27 cellular contexts compared by ENCODE assay signal in the genomic region with DNA sequence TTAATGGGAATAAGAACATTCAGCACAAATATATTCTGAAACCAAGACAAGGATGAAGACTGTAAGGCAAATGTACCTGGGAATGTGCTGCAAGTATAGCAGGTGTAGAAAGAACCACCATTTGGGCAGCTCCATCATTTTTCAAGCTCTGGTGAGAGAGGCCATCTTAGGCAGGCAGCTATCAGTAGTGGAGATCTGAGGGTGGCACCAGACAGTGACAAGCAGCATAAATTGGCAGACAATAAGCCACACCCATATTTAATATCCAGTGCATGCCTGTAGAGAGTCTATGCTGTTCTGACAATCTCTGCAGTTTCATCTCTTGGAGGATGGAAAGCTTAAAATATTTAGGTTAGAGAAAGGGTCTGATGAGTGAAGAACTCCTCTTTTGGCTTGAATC. TPM values are rescaled to one million over a fixed set of nuclear protein-coding genes. Genes with fewer than 3 reads are reported as not detected.
DNase-seq lines count a peak whose midpoint lies in the region; ATAC-seq, FAIRE-seq and TF ChIP-seq lines count a peak whose summit lies in the region.
"Had no signal": no experiment of that assay in that cellular context is flagged by ENCODE, and none has a peak within 500 bp of the region (broad histone marks: within the 10 kb centered on the region; RNA-seq: fewer than 3 reads in every experiment).

No MANE protein-coding gene starts in this region.

- no peak for ATAC-seq in lower lobe of right lung
- ATAC-seq: A549, GM12878, GM23338 had no signal

- H3K27me3 ChIP-seq in keratinocyte (ENCODE audit: control insufficient read depth, extremely low read depth, insufficient read depth, low read length): no peaks in the 10 kb centered on the region
- H3K27me3 ChIP-seq in mesendoderm (ENCODE audit: insufficient read depth, low read length, poor library complexity): no peaks in the 10 kb centered on the region
- H3K27me3 ChIP-seq in small intestine (ENCODE audit: control insufficient read depth in 2 of 2, insufficient read depth in 2 of 2, low read length in 2 of 2): no peaks in the 10 kb centered on the region
- H3K27me3 ChIP-seq in esophagus muscularis mucosa: no peaks in the 10 kb centered on the region
- H3K27me3 ChIP-seq in lower lobe of right lung (ENCODE audit: low read depth): no peaks in the 10 kb centered on the region
- H3K27me3 ChIP-seq: BLaER1 treated with 17β-estradiol and CSF1 and Interleukin-3, amounts not matched to agents 10 nM and 100 nM had no signal

- TF ChIP-seq EP300 in esophagus muscularis mucosa (IDR thresholded peaks at IDR 0.05): no peak

- peaks cover 6% of the 10 kb centered on the region for H3K27me3 Mint-ChIP-seq in nephron (ENCODE audit: low read depth)
- H3K27me3 Mint-ChIP-seq: CD4-positive, alpha-beta T cell had no signal

- no peak overlapping the region for H3K18ac ChIP-seq in mesendoderm (ENCODE audit: low read length)

- H3K23ac ChIP-seq in mesendoderm (ENCODE audit: low read length): no peak overlapping the region

- H3K27ac ChIP-seq in keratinocyte (ENCODE audit: control insufficient read depth, insufficient read depth, low read length) (no peak overlapping the region), mesendoderm (ENCODE audit: low read depth, low read length) (peak overlapping the region; percentile 31), small intestine (ENCODE audit: low read depth in 1 of 2, low read length in 1 of 2) (no peak overlapping the region), esophagus muscularis mucosa (replicated peaks in 1 of 4) (no peak overlapping the region), lower lobe of right lung (no peak overlapping the region)
- H3K27ac ChIP-seq: A549; BLaER1 treated with 17β-estradiol and CSF1 and Interleukin-3, amounts not matched to agents 10 nM and 100 nM had no signal

- no peaks in the 10 kb centered on the region for H3K9me1 ChIP-seq in keratinocyte (ENCODE audit: control insufficient read depth, extremely low read depth, insufficient read depth, low read length)

- H2AFZ ChIP-seq in keratinocyte (ENCODE audit: control insufficient read depth, low read length): no peak overlapping the region
- H2AFZ ChIP-seq: GM23338 had no signal

- H3K4me2 ChIP-seq in keratinocyte (ENCODE audit: control insufficient read depth, extremely low read depth, insufficient read depth, low read depth, low read length) (no peak overlapping the region), mesendoderm (ENCODE audit: low read length) (no peak overlapping the region)
- H3K4me2 ChIP-seq: A549; BLaER1 treated with 17β-estradiol and CSF1 and Interleukin-3, amounts not matched to agents 10 nM and 100 nM; GM23338 had no signal

- H3K79me1 ChIP-seq in mesendoderm (ENCODE audit: low read length): no peaks in the 10 kb centered on the region

- peaks cover 29% of the 10 kb centered on the region for H3K4me1 ChIP-seq in keratinocyte (ENCODE audit: control insufficient read depth, extremely low read depth, insufficient read depth, low read length)
- no peaks in the 10 kb centered on the region for H3K4me1 ChIP-seq in mesendoderm (ENCODE audit: control insufficient read depth, low read depth, low read length)
- H3K4me1 ChIP-seq in small intestine (ENCODE audit: control insufficient read depth in 2 of 2, insufficient read depth in 1 of 2, low read depth in 1 of 2, low read length in 1 of 2): no peaks in the 10 kb centered on the region
- peaks cover 0 to 10% (median 0%) of the 10 kb centered on the region in 4 donors for H3K4me1 ChIP-seq in esophagus muscularis mucosa
- H3K4me1 ChIP-seq in lower lobe of right lung: no peaks in the 10 kb centered on the region
- H3K4me1 ChIP-seq: A549, BE2C, HAP-1 had no signal

- H3K4me3 ChIP-seq in keratinocyte (ENCODE audit: control insufficient read depth in 2 of 3, extremely low read depth in 1 of 3, insufficient read depth in 2 of 3, low read depth in 1 of 3, low read length in 3 of 3) (no peak overlapping the region), mesendoderm (ENCODE audit: low read length) (no peak overlapping the region), small intestine (ENCODE audit: low read depth in 1 of 2, low read length in 2 of 2) (no peak overlapping the region), esophagus muscularis mucosa (no peak overlapping the region), lower lobe of right lung (no peak overlapping the region)
- H3K4me3 ChIP-seq: A549; BLaER1 treated with 17β-estradiol and CSF1 and Interleukin-3, amounts not matched to agents 10 nM and 100 nM; GM12878; GM23338; HAP-1 had no signal

- no peak overlapping the region for H3K56ac ChIP-seq in mesendoderm (ENCODE audit: low read length)

- intact Hi-C loops in esophagus muscularis mucosa (cut with DNase I): no loop called here
- intact Hi-C loops in lower lobe of right lung (cut with DNase I): no loop called here

- TF ChIP-seq CTCF in keratinocyte (optimal IDR thresholded peaks at IDR 0.05 in 1 of 3, IDR thresholded peaks at IDR 0.05 in 1 of 3, conservative IDR thresholded peaks at IDR 0.05 in 1 of 3; ENCODE audit: extremely low read depth in 1 of 3, insufficient read depth in 2 of 3, low read length in 3 of 3): no peak
- TF ChIP-seq CTCF in nephron (IDR thresholded peaks at IDR 0.05; ENCODE audit: unreplicated experiment in 3 of 3): no peak
- no peak for TF ChIP-seq CTCF in esophagus muscularis mucosa (IDR thresholded peaks at IDR 0.05)
- no peak for TF ChIP-seq CTCF in lower lobe of right lung (IDR thresholded peaks at IDR 0.05)

- dilution Hi-C loops in keratinocyte (cut with MboI; ENCODE audit: extremely low pct_ligation_motif_present, low sequenced_read_pairs): no loop called here

- no peak overlapping the region for H2BK120ac ChIP-seq in mesendoderm (ENCODE audit: low read depth, low read length)

- no peak overlapping the region for H4K5ac ChIP-seq in mesendoderm (ENCODE audit: low read length)

- TF ChIP-seq POLR2A in esophagus muscularis mucosa (IDR thresholded peaks at IDR 0.05; ENCODE audit: low read depth): no peak

- peak overlapping the region in 2 of 3 experiments; percentile 49 to 92 for H3K27ac Mint-ChIP-seq in nephron
- H3K27ac Mint-ChIP-seq: CD14-positive monocyte; CD4-positive, alpha-beta T cell; CD8-positive, alpha-beta memory T cell; GM23338; HFFc6 had no signal

- H2BK5ac ChIP-seq in mesendoderm (ENCODE audit: low read length): no peak overlapping the region

- H3K36me3 ChIP-seq in keratinocyte (ENCODE audit: control insufficient read depth in 2 of 2, extremely low read depth in 1 of 2, insufficient read depth in 2 of 2, low read length in 2 of 2): no peaks in the 10 kb centered on the region
- no peaks in the 10 kb centered on the region for H3K36me3 ChIP-seq in mesendoderm (ENCODE audit: control insufficient read depth, insufficient read depth, low read length)
- no peaks in the 10 kb centered on the region for H3K36me3 ChIP-seq in small intestine (ENCODE audit: control insufficient read depth in 2 of 2, insufficient read depth in 2 of 2, low read length in 2 of 2)
- no peaks in the 10 kb centered on the region for H3K36me3 ChIP-seq in esophagus muscularis mucosa
- H3K36me3 ChIP-seq in lower lobe of right lung: no peaks in the 10 kb centered on the region
- H3K36me3 ChIP-seq: BE2C; BLaER1 treated with 17β-estradiol and CSF1 and Interleukin-3, amounts not matched to agents 10 nM and 100 nM; HAP-1 had no signal

- no peak overlapping the region for H4K8ac ChIP-seq in mesendoderm (ENCODE audit: low read depth, low read length)

- no peak for DNase-seq in keratinocyte (ENCODE audit: low read depth, low spot score)
- no peak for DNase-seq in mesendoderm
- DNase-seq in small intestine: peak; percentile 9
- DNase-seq in esophagus muscularis mucosa (ENCODE audit: extremely low spot score): no peak
- no peak for DNase-seq in H4 (ENCODE audit: low spot score)
- DNase-seq in lower lobe of right lung: no peak
- DNase-seq: 8988T; ACHN; AML-193; BE2C; CD4-positive, alpha-beta T cell; CD8-positive, alpha-beta memory T cell; DMS 273 treated with DMSO at 0.1 percent for 48 hours; DMS79; EL; GDM1; HFFc6 had no signal

- H3K4me1 Mint-ChIP-seq in nephron: peaks cover 50% of the 10 kb centered on the region
- H3K4me1 Mint-ChIP-seq: CD8-positive, alpha-beta memory T cell had no signal

- FAIRE-seq in keratinocyte (lab: Jason Lieb, UNC) (peak; percentile 60), small intestine (lab: Jason Lieb, UNC) (no peak)
- FAIRE-seq: A549, D721Med, GM12878, GM19239, H54 had no signal

- no peak overlapping the region for H2AK5ac ChIP-seq in mesendoderm (ENCODE audit: low read length)

- no peaks in the 10 kb centered on the region for H4K20me1 ChIP-seq in keratinocyte (ENCODE audit: control insufficient read depth, extremely low read depth, insufficient read depth, low read length)
- H4K20me1 ChIP-seq: BLaER1 treated with 17β-estradiol and CSF1 and Interleukin-3, amounts not matched to agents 10 nM and 100 nM had no signal

- H3K4ac ChIP-seq in mesendoderm (ENCODE audit: low read depth, low read length): no peak overlapping the region

- H3K4me3 Mint-ChIP-seq in nephron: no peak overlapping the region
- H3K4me3 Mint-ChIP-seq: CD14-positive monocyte; CD4-positive, alpha-beta T cell; CD8-positive, alpha-beta memory T cell; GM23338; HFFc6 had no signal

- H2BK15ac ChIP-seq in mesendoderm (replicated peaks; ENCODE audit: low read depth): no peak overlapping the region

- no peaks in the 10 kb centered on the region for H3K79me2 ChIP-seq in keratinocyte (ENCODE audit: control insufficient read depth, insufficient read depth, low read length)
- H3K79me2 ChIP-seq in mesendoderm (ENCODE audit: control insufficient read depth, insufficient read depth, low read length): no peaks in the 10 kb centered on the region

- H3K36me3 Mint-ChIP-seq in nephron (ENCODE audit: low read depth): no peaks in the 10 kb centered on the region
- H3K36me3 Mint-ChIP-seq: CD14-positive monocyte had no signal

- no peak overlapping the region for H3K9ac ChIP-seq in keratinocyte (ENCODE audit: control insufficient read depth, extremely low read depth, insufficient read depth, low read length)
- H3K9ac ChIP-seq in mesendoderm (ENCODE audit: low read length): no peak overlapping the region
- H3K9ac ChIP-seq: BLaER1 treated with 17β-estradiol and CSF1 and Interleukin-3, amounts not matched to agents 10 nM and 100 nM had no signal

- H3K9me3 Mint-ChIP-seq in nephron: no peaks in the 10 kb centered on the region
- H3K9me3 Mint-ChIP-seq: CD14-positive monocyte; CD4-positive, alpha-beta T cell; CD8-positive, alpha-beta memory T cell; GM23338; HFFc6 had no signal

- H3K9me3 ChIP-seq in keratinocyte (ENCODE audit: control insufficient read depth, low read depth, low read length) (no peaks in the 10 kb centered on the region), small intestine (ENCODE audit: control insufficient read depth, low read depth) (no peaks in the 10 kb centered on the region), esophagus muscularis mucosa (no peaks in the 10 kb centered on the region), lower lobe of right lung (no peaks in the 10 kb centered on the region)
- H3K9me3 ChIP-seq: A549; BE2C; BLaER1 treated with 17β-estradiol and CSF1 and Interleukin-3, amounts not matched to agents 10 nM and 100 nM; HAP-1 had no signal

RNA-seq across cellular contexts. Expression of a gene that starts 22.5 kb away (rescaled TPM):
- polyA plus RNA-seq in keratinocyte: 47.4 to 96.9 TPM (median 58.5 TPM) in 3 replicates
- 70.1 TPM for polyA plus RNA-seq in keratinocyte (2011; ENCODE audit: low read depth)
- polyA plus RNA-seq in keratinocyte (2011; cell fraction: cytosol; rRNA removed): 46.5 and 83.0 TPM in 2 replicates
- 61.8 and 103 TPM in 2 replicates for polyA plus RNA-seq in keratinocyte (2011; cell fraction: nucleus; rRNA removed)
- polyA plus RNA-seq in keratinocyte (2012; ENCODE audit: low replicate concordance): 36.4 and 48.4 TPM in 2 replicates
- polyA minus RNA-seq in keratinocyte: 6.8 to 52.8 TPM (median 21.1 TPM) in 3 replicates
- 35.3 TPM for polyA minus RNA-seq in keratinocyte (2011; cell fraction: cytosol; rRNA and poly(A)+ RNA removed)
- polyA minus RNA-seq in keratinocyte (2011; cell fraction: nucleus; rRNA and poly(A)+ RNA removed): 22.1 and 50.5 TPM in 2 replicates
- polyA plus RNA-seq in mesendoderm (2013, experiment 1 of 2): 4.4 TPM
- polyA plus RNA-seq in mesendoderm (2013, experiment 2 of 2): 3.6 TPM
- 10 to 100 TPM in 2 of 3 donors, 1 to 10 TPM in 1; 9.2 to 13.8 (median 10.3) TPM for polyA plus RNA-seq in small intestine
- total RNA-seq in esophagus muscularis mucosa: 10 to 100 TPM; 25.7 to 33.3 (median 26.2) TPM
- 21.3 and 23.0 TPM in 2 replicates for total RNA-seq in H4 (2014; rRNA removed; shearing (Covaris generic))
- 39.3 TPM for total RNA-seq in lower lobe of right lung
